In genomic region chr10:13458107-13458761, GRCh38 we compare ENCODE assay signal across 1 cellular context.
TF ChIP-seq lines count a peak whose summit lies in the region.

No MANE protein-coding gene starts in this region.

TF ChIP-seq in IMR-90, 13 proteins besides CTCF, POLR2A, EP300 and RAD21 (continued from another document):
- TF ChIP-seq ELK1 (IDR thresholded peaks at IDR 0.05; ENCODE audit: borderline replicate concordance, low read depth, low read length): no peak
- TF ChIP-seq SMC3 (IDR thresholded peaks at IDR 0.05; ENCODE audit: low read depth, low read length): no peak
- no peak for TF ChIP-seq MAFK (IDR thresholded peaks at IDR 0.05; ENCODE audit: low read depth, low read length)
- TF ChIP-seq MXI1 (IDR thresholded peaks at IDR 0.05; ENCODE audit: borderline replicate concordance, low read depth, low read length): no peak
- no peak for TF ChIP-seq BHLHE40 (IDR thresholded peaks at IDR 0.05; ENCODE audit: low read depth, low read length)
- TF ChIP-seq USF2 (IDR thresholded peaks at IDR 0.05; ENCODE audit: low read depth, low read length): no peak
- TF ChIP-seq FOS (IDR thresholded peaks at IDR 0.05; ENCODE audit: low read depth, low read length): no peak
- TF ChIP-seq CEBPB (IDR thresholded peaks at IDR 0.05; ENCODE audit: low read depth, low read length): no peak
- TF ChIP-seq NFE2L2 (IDR thresholded peaks at IDR 0.05; ENCODE audit: low read depth, low read length): no peak
TF ChIP-seq in IMR-90: peak in this region for 0.
